In genomic region chr10:7409732-7410168, GRCh38 we compare ENCODE assay signal across 8 cellular contexts. TPM values are rescaled to one million over a fixed set of nuclear protein-coding genes. Genes with fewer than 3 reads are reported as not detected.
DNase-seq lines count a peak whose midpoint lies in the region; ATAC-seq and TF ChIP-seq lines count a peak whose summit lies in the region.

No MANE protein-coding gene starts in this region.

- TF ChIP-seq CTCF in right atrium auricular region (IDR thresholded peaks at IDR 0.05) (no peak), parathyroid adenoma (IDR thresholded peaks at IDR 0.05) (no peak)

- peak overlapping the region; percentile 64 for H3K9ac ChIP-seq in parathyroid adenoma

- intact Hi-C loops in left ventricle myocardium superior (cut with micrococcal nuclease): loop anchor here (10.0 kb wide), 1 partner anchor 735 kb away; no protein-coding TSS in a partner anchor

- CTCF ChIA-PET in activated CD4-positive, alpha-beta T cell treated with anti-CD3 and anti-CD28 coated beads, Interleukin-2, amount 10 ng/mL, durations not matched to agents 7 days and 5 days (lab: Charles Lee): interaction anchor here (0.6 to 1.9 kb wide), 9 partner anchors 84 to 495 kb away, joined by 3 to 7 read pairs (median 4); partner anchors contain the start of gene ITIH2
- CTCF ChIA-PET in HEK293T (lab: Yijun Ruan, JAX): no interaction called here

- H3K27me3 ChIP-seq in right atrium auricular region (no peaks in the 10 kb centered on the region), parathyroid adenoma (ENCODE audit: control insufficient read depth, insufficient read depth, low read length) (no peaks in the 10 kb centered on the region)

- H3K9me3 ChIP-seq in right atrium auricular region (no peaks in the 10 kb centered on the region), parathyroid adenoma (ENCODE audit: control insufficient read depth, low read length) (no peaks in the 10 kb centered on the region)

- H3K36me3 Mint-ChIP-seq in activated CD4-positive, alpha-beta T cell treated with anti-CD3 and anti-CD28 coated beads, Interleukin-2, amount 10 ng/mL, durations not matched to agents 7 days and 5 days (ENCODE audit: low read depth): peaks cover 14% of the 10 kb centered on the region

- no peak for DNase-seq in right atrium auricular region (ENCODE audit: low spot score)
- no peak for DNase-seq in left ventricle myocardium superior
- DNase-seq in activated CD4-positive, alpha-beta T cell treated with anti-CD3 and anti-CD28 coated beads, Interleukin-2, amount 10 ng/mL, durations not matched to agents 7 days and 5 days: peak; percentile 38
- peak; percentile 18 to 25 for DNase-seq in erythroblast (lab: John Stamatoyannopoulos, UW)
- no peak for DNase-seq in HEK293T (ENCODE audit: extremely low spot score)
- no peak for DNase-seq in NCI-H69 (lab: John Stamatoyannopoulos, UW)
- no peak for DNase-seq in NOMO-1 treated with DMSO at 0.1 percent for 48 hours (lab: John Stamatoyannopoulos, UW; ENCODE audit: unreplicated experiment)

- H3K9me3 Mint-ChIP-seq in activated CD4-positive, alpha-beta T cell treated with anti-CD3 and anti-CD28 coated beads, Interleukin-2, amount 10 ng/mL, durations not matched to agents 7 days and 5 days: no peaks in the 10 kb centered on the region

- H3K27ac Mint-ChIP-seq in activated CD4-positive, alpha-beta T cell treated with anti-CD3 and anti-CD28 coated beads, Interleukin-2, amount 10 ng/mL, durations not matched to agents 7 days and 5 days: peak overlapping the region; percentile 92

- TF ChIP-seq POLR2A in erythroblast (IDR thresholded peaks at IDR 0.05; ENCODE audit: low read length): no peak

- H3K4me1 ChIP-seq in right atrium auricular region: peaks cover 0 to 68% of the 10 kb centered on the region in 2 donors
- peaks cover 14% of the 10 kb centered on the region for H3K4me1 ChIP-seq in parathyroid adenoma

- POLR2A ChIA-PET in activated CD4-positive, alpha-beta T cell treated with anti-CD3 and anti-CD28 coated beads, Interleukin-2, amount 10 ng/mL, durations not matched to agents 7 days and 5 days (lab: Charles Lee): interaction anchor here (0.7 to 0.8 kb wide), 2 partner anchors 24 to 177 kb away, joined by 3 to 4 read pairs; no protein-coding TSS in a partner anchor
- POLR2A ChIA-PET in HEK293T (lab: Yijun Ruan, JAX): interaction anchor here (0.7 to 1.7 kb wide), 4 partner anchors 19 to 586 kb away, joined by 3 to 5 read pairs (median 4); no protein-coding TSS in a partner anchor

- H3K27ac ChIP-seq in right atrium auricular region: peak overlapping the region; percentile 78 to 88
- H3K27ac ChIP-seq in parathyroid adenoma: peak overlapping the region; percentile 47

- H3K36me3 ChIP-seq in right atrium auricular region (no peaks in the 10 kb centered on the region), parathyroid adenoma (ENCODE audit: control insufficient read depth, insufficient read depth, low read length) (no peaks in the 10 kb centered on the region)

- peaks cover 2% of the 10 kb centered on the region for H3K79me2 ChIP-seq in parathyroid adenoma

- no peak for ATAC-seq in left ventricle myocardium superior

- peaks cover 53% of the 10 kb centered on the region for H3K4me1 Mint-ChIP-seq in activated CD4-positive, alpha-beta T cell treated with anti-CD3 and anti-CD28 coated beads, Interleukin-2, amount 10 ng/mL, durations not matched to agents 7 days and 5 days

- peak overlapping the region; percentile 80 for H3K4me3 Mint-ChIP-seq in activated CD4-positive, alpha-beta T cell treated with anti-CD3 and anti-CD28 coated beads, Interleukin-2, amount 10 ng/mL, durations not matched to agents 7 days and 5 days

- peak overlapping the region; percentile 99 for H3K4me2 ChIP-seq in parathyroid adenoma (ENCODE audit: low read length)

- H3K4me3 ChIP-seq in right atrium auricular region: peak overlapping the region; percentile 67 to 79
- peak overlapping the region; percentile 81 for H3K4me3 ChIP-seq in parathyroid adenoma (ENCODE audit: low read depth, low read length)

- H2AFZ ChIP-seq in parathyroid adenoma: peak overlapping the region; percentile 84

- peaks cover 27% of the 10 kb centered on the region for H3K27me3 Mint-ChIP-seq in activated CD4-positive, alpha-beta T cell treated with anti-CD3 and anti-CD28 coated beads, Interleukin-2, amount 10 ng/mL, durations not matched to agents 7 days and 5 days

TF ChIP-seq in HEK293T, 16 proteins besides CTCF, POLR2A, EP300 and RAD21:
- TF ChIP-seq SUZ12 (IDR thresholded peaks at IDR 0.05) (no peak), FOXM1 (IDR thresholded peaks at IDR 0.05; ENCODE audit: borderline replicate concordance) (no peak), HDGF (IDR thresholded peaks at IDR 0.05; ENCODE audit: borderline replicate concordance) (no peak), LEF1 (IDR thresholded peaks at IDR 0.05; ENCODE audit: borderline replicate concordance) (no peak), FOXK2 (IDR thresholded peaks at IDR 0.05) (no peak), SP1 (IDR thresholded peaks at IDR 0.05) (no peak), ARNT (IDR thresholded peaks at IDR 0.05) (no peak), ELF4 (IDR thresholded peaks at IDR 0.05) (no peak), FOXA1 (IDR thresholded peaks at IDR 0.05) (no peak)
TF ChIP-seq in HEK293T: peak in this region for 0.

RNA-seq across cellular contexts. Expression of gene SFMBT2, which starts 1.1 kb away (rescaled TPM):
- total RNA-seq in right atrium auricular region: 1 to 10 TPM; 7.9 TPM
- total RNA-seq in left ventricle myocardium superior: 11.0 TPM
- total RNA-seq in activated CD4-positive, alpha-beta T cell treated with anti-CD3 and anti-CD28 coated beads, Interleukin-2, amount 10 ng/mL, durations not matched to agents 7 days and 5 days: 10 to 100 TPM; 31.9 to 32.3 TPM

Comparison
In these comparisons a context has a peak if more than half of its experiments do, and no peak if none do; other contexts are left out.
1. DNase-seq: peak in activated CD4-positive, alpha-beta T cell treated with anti-CD3 and anti-CD28 coated beads, Interleukin-2, amount 10 ng/mL, durations not matched to agents 7 days and 5 days (single experiment) and erythroblast (2 of 2); none in right atrium auricular region (single experiment), left ventricle myocardium superior (single experiment), HEK293T (single experiment), NCI-H69 (single experiment) and NOMO-1 treated with DMSO at 0.1 percent for 48 hours (single experiment).